In the genomic region with DNA sequence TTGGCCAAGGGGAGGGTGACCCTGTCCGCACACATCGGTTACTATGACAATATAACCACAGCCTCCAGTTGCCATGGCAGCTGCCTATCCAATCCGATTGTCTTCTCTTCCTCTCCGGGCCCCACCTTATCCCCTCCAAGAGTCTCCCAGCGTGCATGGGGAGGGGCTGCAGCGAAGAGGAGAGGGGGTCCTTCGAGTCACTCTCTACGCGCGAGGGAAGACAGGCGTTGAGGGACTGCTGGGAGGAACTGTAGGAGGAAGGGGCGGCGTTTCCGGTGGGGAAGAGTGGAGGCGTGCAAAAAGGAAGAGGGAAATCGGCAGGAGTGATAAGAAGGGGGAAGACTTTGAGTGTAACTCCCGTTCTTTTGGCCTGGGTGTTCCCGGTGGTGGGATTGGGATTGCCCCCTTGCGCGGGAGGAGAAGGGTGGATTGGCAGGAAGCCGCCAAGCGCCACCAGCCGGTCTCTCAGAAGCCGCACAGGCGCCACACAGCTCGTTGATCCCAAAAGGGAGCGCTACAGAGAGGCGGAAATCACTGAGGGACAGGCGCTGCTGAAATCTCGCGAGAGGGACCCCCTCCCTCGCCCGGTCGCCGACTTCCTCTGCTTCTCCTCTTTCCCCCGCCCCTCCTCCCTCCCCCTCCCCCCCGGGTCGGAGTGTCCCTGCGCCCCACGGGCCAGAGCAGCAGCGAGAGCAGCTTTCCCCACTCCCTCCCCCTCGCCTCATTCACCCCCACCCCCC, we compare ENCODE assay signal across 8 cellular contexts. TPM values are rescaled to one million over a fixed set of nuclear protein-coding genes. Genes with fewer than 3 reads are reported as not detected.
DNase-seq lines count a peak whose midpoint lies in the region; ATAC-seq and TF ChIP-seq lines count a peak whose summit lies in the region.

No MANE protein-coding gene starts in this region.

- TF ChIP-seq CTCF in DND-41 (IDR thresholded peaks at IDR 0.05; ENCODE audit: borderline replicate concordance, extremely low read depth, low read length, poor library complexity, severe bottlenecking) = peak; percentile 15
- TF ChIP-seq CTCF in GM23338 (conservative IDR thresholded peaks at IDR 0.05; ENCODE audit: low read depth in 2 of 2) = peak in 1 of 2 experiments; percentile 29; a peak in 2 of 4 replicates
- TF ChIP-seq CTCF in fibroblast of lung (conservative IDR thresholded peaks at IDR 0.05 in 1 of 2, IDR thresholded peaks at IDR 0.05 in 1 of 2; ENCODE audit: low read depth in 1 of 2, low read length in 2 of 2) = peak in 1 of 2 donors; percentile 4

- H3K27ac Mint-ChIP-seq in GM23338 = peak overlapping the region; percentile 100
- peak overlapping the region; percentile 97 for H3K27ac Mint-ChIP-seq in activated T-helper 17 cell treated with anti-CD3 and anti-CD28 coated beads, Interleukin-2, amount 50 U/mL, for 72 hours
- peak overlapping the region in 8 of 9 donors; percentile 97 to 100 (median 99) for H3K27ac Mint-ChIP-seq in naive thymus-derived CD4-positive, alpha-beta T cell
- H3K27ac Mint-ChIP-seq in stimulated activated memory B cell treated with anti-CD40 and anti-IgM and Interleukin-4, amounts not matched to agents 10 μg/mL and 1 μg/mL and 100 μg/mL, for 72 hours = peak overlapping the region; percentile 95

- ATAC-seq in DND-41 (ENCODE audit: insufficient read depth, low read depth) (peak; percentile 71), GM23338 (peak; percentile 77)
- peak; percentile 66 for ATAC-seq in activated T-helper 17 cell treated with anti-CD3 and anti-CD28 coated beads, Interleukin-2, amount 50 U/mL, for 72 hours (replicated peaks)
- peak; percentile 82 for ATAC-seq in naive thymus-derived CD4-positive, alpha-beta T cell
- ATAC-seq in stimulated activated memory B cell treated with anti-CD40 and anti-IgM and Interleukin-4, amounts not matched to agents 10 μg/mL and 1 μg/mL and 100 μg/mL, for 72 hours = peak; percentile 82

- H3K4me1 ChIP-seq in DND-41 (ENCODE audit: insufficient read depth, low read length) (peaks cover 57% of the 10 kb centered on the region), GM23338 (ENCODE audit: insufficient read depth) (peaks cover 30% of the 10 kb centered on the region), fibroblast of lung (ENCODE audit: control insufficient read depth, extremely low read depth, insufficient read depth, low read length) (no peaks in the 10 kb centered on the region)
- H3K4me1 ChIP-seq in naive thymus-derived CD4-positive, alpha-beta T cell (ENCODE audit: control insufficient read depth in 2 of 2, insufficient read depth in 2 of 2, low read length in 2 of 2) = peaks cover 17 to 34% of the 10 kb centered on the region in 2 donors

- H3K9me3 Mint-ChIP-seq in GM23338 = peaks cover 2% of the 10 kb centered on the region; the same call in 1 of the 3 replicates
- no peaks in the 10 kb centered on the region for H3K9me3 Mint-ChIP-seq in activated T-helper 17 cell treated with anti-CD3 and anti-CD28 coated beads, Interleukin-2, amount 50 U/mL, for 72 hours
- peaks cover 0 to 6% (median 0%) of the 10 kb centered on the region in 11 donors for H3K9me3 Mint-ChIP-seq in naive thymus-derived CD4-positive, alpha-beta T cell
- H3K9me3 Mint-ChIP-seq in stimulated activated memory B cell treated with anti-CD40 and anti-IgM and Interleukin-4, amounts not matched to agents 10 μg/mL and 1 μg/mL and 100 μg/mL, for 72 hours = no peaks in the 10 kb centered on the region

- CTCF ChIA-PET in naive thymus-derived CD4-positive, alpha-beta T cell (lab: Charles Lee) = no interaction called here

- no peaks in the 10 kb centered on the region for H3K27me3 ChIP-seq in DND-41 (ENCODE audit: insufficient read depth, low read length, poor library complexity)
- H3K27me3 ChIP-seq in GM23338 (ENCODE audit: insufficient read depth) = no peaks in the 10 kb centered on the region
- H3K27me3 ChIP-seq in fibroblast of lung (ENCODE audit: control insufficient read depth, insufficient read depth, low read length) = no peaks in the 10 kb centered on the region
- H3K27me3 ChIP-seq in naive thymus-derived CD4-positive, alpha-beta T cell (ENCODE audit: control insufficient read depth in 2 of 2, insufficient read depth in 2 of 2, low read length in 2 of 2) = no peaks in the 10 kb centered on the region

- H3K27me3 Mint-ChIP-seq in GM23338 (ENCODE audit: insufficient read depth, low read depth, poor library complexity) = peaks cover 15% of the 10 kb centered on the region
- H3K27me3 Mint-ChIP-seq in activated T-helper 17 cell treated with anti-CD3 and anti-CD28 coated beads, Interleukin-2, amount 50 U/mL, for 72 hours = no peaks in the 10 kb centered on the region
- peaks cover 0 to 7% (median 0%) of the 10 kb centered on the region in 5 donors for H3K27me3 Mint-ChIP-seq in naive thymus-derived CD4-positive, alpha-beta T cell
- no peaks in the 10 kb centered on the region for H3K27me3 Mint-ChIP-seq in stimulated activated memory B cell treated with anti-CD40 and anti-IgM and Interleukin-4, amounts not matched to agents 10 μg/mL and 1 μg/mL and 100 μg/mL, for 72 hours

- H3K79me2 ChIP-seq in DND-41 (ENCODE audit: insufficient read depth, low read length) (peaks cover 46% of the 10 kb centered on the region), GM23338 (replicated peaks; ENCODE audit: insufficient read depth) (peaks cover 46% of the 10 kb centered on the region), fibroblast of lung (ENCODE audit: control insufficient read depth, insufficient read depth, low read length) (peaks cover 42% of the 10 kb centered on the region)

- H3K9me3 ChIP-seq in DND-41 (ENCODE audit: insufficient read depth, low read length, severe bottlenecking) = no peaks in the 10 kb centered on the region
- H3K9me3 ChIP-seq in fibroblast of lung (ENCODE audit: control insufficient read depth, insufficient read depth, low read depth, low read length) = no peaks in the 10 kb centered on the region
- no peaks in the 10 kb centered on the region for H3K9me3 ChIP-seq in naive thymus-derived CD4-positive, alpha-beta T cell (ENCODE audit: control insufficient read depth in 2 of 3, low read length in 3 of 3)

- H3K9ac ChIP-seq in DND-41 (ENCODE audit: low read depth, low read length) (peak overlapping the region; percentile 97), fibroblast of lung (ENCODE audit: insufficient read depth, low read length) (peak overlapping the region; percentile 97)

- peak overlapping the region; percentile 85 for H3K4me3 Mint-ChIP-seq in GM23338
- H3K4me3 Mint-ChIP-seq in activated T-helper 17 cell treated with anti-CD3 and anti-CD28 coated beads, Interleukin-2, amount 50 U/mL, for 72 hours = no peak overlapping the region
- H3K4me3 Mint-ChIP-seq in naive thymus-derived CD4-positive, alpha-beta T cell = peak overlapping the region; percentile 94 to 100 (median 98)
- H3K4me3 Mint-ChIP-seq in stimulated activated memory B cell treated with anti-CD40 and anti-IgM and Interleukin-4, amounts not matched to agents 10 μg/mL and 1 μg/mL and 100 μg/mL, for 72 hours = peak overlapping the region; percentile 92

- POLR2A ChIA-PET in naive thymus-derived CD4-positive, alpha-beta T cell (lab: Charles Lee) = interaction anchor here (1.1 to 2.2 kb wide), 3 partner anchors 25 to 161 kb away, joined by 3 to 10 read pairs (median 3); no protein-coding TSS in a partner anchor

- intact Hi-C loops in naive thymus-derived CD4-positive, alpha-beta T cell (cut with micrococcal nuclease) = loop anchor here (1.0 to 5.0 kb wide), 22 partner anchors 27 to 1845 kb away; a partner anchor contains a TSS

- H3K36me3 Mint-ChIP-seq in GM23338 (ENCODE audit: low read depth) = no peaks in the 10 kb centered on the region; the same call in 2 of the 3 replicates
- peaks cover 33% of the 10 kb centered on the region for H3K36me3 Mint-ChIP-seq in activated T-helper 17 cell treated with anti-CD3 and anti-CD28 coated beads, Interleukin-2, amount 50 U/mL, for 72 hours (ENCODE audit: low read depth)
- H3K36me3 Mint-ChIP-seq in naive thymus-derived CD4-positive, alpha-beta T cell = peaks cover 0 to 8% (median 0%) of the 10 kb centered on the region in 5 donors
- peaks cover 10% of the 10 kb centered on the region for H3K36me3 Mint-ChIP-seq in stimulated activated memory B cell treated with anti-CD40 and anti-IgM and Interleukin-4, amounts not matched to agents 10 μg/mL and 1 μg/mL and 100 μg/mL, for 72 hours

- H2AFZ ChIP-seq in DND-41 (ENCODE audit: low read depth, low read length) (peak overlapping the region; percentile 90), GM23338 (peak overlapping the region; percentile 97; the same call in 1 of the 2 replicates), fibroblast of lung (ENCODE audit: low read length) (peak overlapping the region; percentile 91)

- H3K4me1 Mint-ChIP-seq in GM23338 = peaks cover 21% of the 10 kb centered on the region
- peaks cover 12% of the 10 kb centered on the region for H3K4me1 Mint-ChIP-seq in activated T-helper 17 cell treated with anti-CD3 and anti-CD28 coated beads, Interleukin-2, amount 50 U/mL, for 72 hours
- H3K4me1 Mint-ChIP-seq in naive thymus-derived CD4-positive, alpha-beta T cell = peaks cover 3 to 32% (median 14%) of the 10 kb centered on the region in 7 donors
- no peaks in the 10 kb centered on the region for H3K4me1 Mint-ChIP-seq in stimulated activated memory B cell treated with anti-CD40 and anti-IgM and Interleukin-4, amounts not matched to agents 10 μg/mL and 1 μg/mL and 100 μg/mL, for 72 hours

- no peaks in the 10 kb centered on the region for H3K9me2 ChIP-seq in GM23338 (ENCODE audit: insufficient read depth)

- H3K4me2 ChIP-seq in DND-41 (ENCODE audit: insufficient read depth, low read length) = peak overlapping the region; percentile 81
- H3K4me2 ChIP-seq in GM23338 = peak overlapping the region; percentile 94
- H3K4me2 ChIP-seq in fibroblast of lung (ENCODE audit: extremely low read depth, insufficient read depth, low read length) = peak overlapping the region; percentile 100

- H4K20me1 ChIP-seq in DND-41 (ENCODE audit: insufficient read depth, low read length) (peaks cover 21% of the 10 kb centered on the region), GM23338 (replicated peaks; ENCODE audit: insufficient read depth) (peaks cover 21% of the 10 kb centered on the region), fibroblast of lung (ENCODE audit: control insufficient read depth, extremely low read depth, insufficient read depth, low read length) (no peaks in the 10 kb centered on the region)

- H3K27ac ChIP-seq in DND-41 (ENCODE audit: low read length) = peak overlapping the region; percentile 99
- peak overlapping the region; percentile 100 for H3K27ac ChIP-seq in GM23338 (ENCODE audit: low read depth)
- H3K27ac ChIP-seq in fibroblast of lung (ENCODE audit: insufficient read depth, low read length) = peak overlapping the region; percentile 98
- peak overlapping the region; percentile 90 for H3K27ac ChIP-seq in naive thymus-derived CD4-positive, alpha-beta T cell (ENCODE audit: low read depth, low read length)

- H3K4me3 ChIP-seq in DND-41 (ENCODE audit: low read depth in 1 of 2, low read length in 2 of 2) = peak overlapping the region; percentile 62 to 88
- peak overlapping the region; percentile 86 for H3K4me3 ChIP-seq in GM23338
- peak overlapping the region; percentile 87 to 95 (median 94) for H3K4me3 ChIP-seq in fibroblast of lung (replicated peaks in 1 of 4; ENCODE audit: control extremely low read depth in 1 of 4, insufficient read depth in 1 of 4, low read depth in 3 of 4, low read length in 4 of 4)
- H3K4me3 ChIP-seq in naive thymus-derived CD4-positive, alpha-beta T cell (ENCODE audit: low read length) = peak overlapping the region; percentile 74

- peak; percentile 98 for DNase-seq in DND-41
- peak; percentile 99 for DNase-seq in GM23338 (ENCODE audit: low spot score)
- DNase-seq in LHCN-M2 (ENCODE audit: low read depth) = peak; percentile 98
- DNase-seq in RPMI7951 (ENCODE audit: low read depth) = peak; percentile 93
- DNase-seq in fibroblast of lung (ENCODE audit: low read depth in 2 of 2) = peak; percentile 99
- peak; percentile 90 to 99 (median 96) for DNase-seq in naive thymus-derived CD4-positive, alpha-beta T cell

- H3F3A ChIP-seq in GM23338 (replicated peaks; ENCODE audit: low read depth) = peaks cover 11% of the 10 kb centered on the region

- H3K36me3 ChIP-seq in DND-41 (ENCODE audit: insufficient read depth, low read length) = peaks cover 10% of the 10 kb centered on the region
- H3K36me3 ChIP-seq in GM23338 (ENCODE audit: insufficient read depth) = no peaks in the 10 kb centered on the region
- no peaks in the 10 kb centered on the region for H3K36me3 ChIP-seq in fibroblast of lung (ENCODE audit: control insufficient read depth, insufficient read depth, low read length)
- peaks cover 0 to 12% (median 0%) of the 10 kb centered on the region in 3 experiments for H3K36me3 ChIP-seq in naive thymus-derived CD4-positive, alpha-beta T cell (ENCODE audit: control insufficient read depth in 2 of 3, insufficient read depth in 3 of 3, low read length in 3 of 3)

RNA-seq across cellular contexts. Expression of a gene that starts 0.4 kb away (rescaled TPM):
- 79.4 and 96.4 TPM in 2 replicates for total RNA-seq in GM23338 (2014; rRNA removed; shearing (Covaris generic))
- 33.0 and 33.2 TPM in 2 replicates for polyA plus RNA-seq in GM23338 (2016; fragmentation: Nextera tagmentation; extraction: Ambion mirVana)
- total RNA-seq in LHCN-M2 (2014; rRNA removed) = 18.8 and 30.1 TPM in 2 replicates
- 19.9 TPM for polyA plus RNA-seq in LHCN-M2 (2012)
- 8.6 and 10.5 TPM in 2 replicates for total RNA-seq in RPMI7951 (2014; rRNA removed; shearing (Covaris generic))
- 10 to 100 TPM; 56.1 to 66.3 TPM for total RNA-seq in activated T-helper 17 cell treated with anti-CD3 and anti-CD28 coated beads, Interleukin-2, amount 50 U/mL, for 72 hours
- total RNA-seq in fibroblast of lung = 16.2 and 23.1 TPM in 2 replicates
- 30.7 and 31.0 TPM in 2 replicates for polyA plus RNA-seq in fibroblast of lung
- polyA plus RNA-seq in fibroblast of lung (2012) = 18.8 and 19.4 TPM in 2 replicates
- polyA minus RNA-seq in fibroblast of lung (ENCODE audit: low replicate concordance) = 24.7 and 35.3 TPM in 2 replicates
- 10 to 100 TPM; 50.2 to 87.7 (median 60.1) TPM for total RNA-seq in naive thymus-derived CD4-positive, alpha-beta T cell
- polyA plus RNA-seq in naive thymus-derived CD4-positive, alpha-beta T cell = 10 to 100 TPM; 24.7 to 35.0 TPM

RNA-seq across cellular contexts. Expression of a gene that starts 53.7 kb away (rescaled TPM):
- total RNA-seq in GM23338 (2014; rRNA removed; shearing (Covaris generic)) = 8.5 and 10.0 TPM in 2 replicates
- 3.6 and 3.8 TPM in 2 replicates for polyA plus RNA-seq in GM23338 (2016; fragmentation: Nextera tagmentation; extraction: Ambion mirVana)
- 1.3 and 2.4 TPM in 2 replicates for total RNA-seq in LHCN-M2 (2014; rRNA removed)
- 3.3 TPM for polyA plus RNA-seq in LHCN-M2 (2012)
- total RNA-seq in RPMI7951 (2014; rRNA removed; shearing (Covaris generic)) = 4.3 and 4.4 TPM in 2 replicates
- not detected for total RNA-seq in activated T-helper 17 cell treated with anti-CD3 and anti-CD28 coated beads, Interleukin-2, amount 50 U/mL, for 72 hours
- under 0.01 TPM in 2 replicates for total RNA-seq in fibroblast of lung
- 0.02 and 0.61 TPM in 2 replicates for polyA plus RNA-seq in fibroblast of lung
- 0.15 and 0.90 TPM in 2 replicates for polyA plus RNA-seq in fibroblast of lung (2012)
- not detected in 2 replicates for polyA minus RNA-seq in fibroblast of lung (ENCODE audit: low replicate concordance)
- total RNA-seq in naive thymus-derived CD4-positive, alpha-beta T cell = under 1 TPM in 2 of 5 experiments, not detected in 3; 0.07 to 0.24 TPM
- not detected for polyA plus RNA-seq in naive thymus-derived CD4-positive, alpha-beta T cell

Comparison
In these comparisons a context has a peak if more than half of its experiments do, and no peak if none do; other contexts are left out.
1. Peak in every context shown above with its lines: DNase-seq, ATAC-seq, H3K4me3 ChIP-seq and H3K27ac ChIP-seq.